In genomic region chrX:56728321-56728720, GRCh38 we compare ENCODE assay signal across 2 cellular contexts.
A peak's percentile ranks its signal among the peaks of the same experiment; 100 is the strongest.
TF ChIP-seq lines count a peak whose summit lies in the region.

No MANE protein-coding gene starts in this region.

TF ChIP-seq in HEK293, 187 proteins besides CTCF, POLR2A, EP300 and RAD21:
- TF ChIP-seq ZNF518A (tag by site-specific recombination; conservative IDR thresholded peaks at IDR 0.05; ENCODE audit: low read depth) (0 out of 2 replicates have a peak, but pooled peaks have one; percentile 40), YY1 (tag by site-specific recombination; IDR thresholded peaks at IDR 0.05) (no peak)

TF ChIP-seq in WTC11, 78 proteins besides CTCF, POLR2A, EP300 and RAD21 (continued from another document):
- no peak for TF ChIP-seq USF2 (CRISPR knock-in tag; IDR thresholded peaks at IDR 0.05)
- TF ChIP-seq CREM (CRISPR knock-in tag; IDR thresholded peaks at IDR 0.05), result no peak
- TF ChIP-seq PRDM15 (CRISPR knock-in tag; IDR thresholded peaks at IDR 0.05), result no peak
- TF ChIP-seq NR2C2 (CRISPR knock-in tag; IDR thresholded peaks at IDR 0.05), result no peak
- TF ChIP-seq FOXP1 (CRISPR knock-in tag; IDR thresholded peaks at IDR 0.05; ENCODE audit: borderline replicate concordance), result no peak
- no peak for TF ChIP-seq ZNF512 (CRISPR knock-in tag; IDR thresholded peaks at IDR 0.05; ENCODE audit: borderline replicate concordance)
- TF ChIP-seq RELA (CRISPR knock-in tag; IDR thresholded peaks at IDR 0.05; ENCODE audit: borderline replicate concordance), result no peak
